11 cellular contexts compared by ENCODE assay signal in genomic region chr1:116825735-116826438, GRCh38.
DNase-seq lines count a peak whose midpoint lies in the region; ATAC-seq and TF ChIP-seq lines count a peak whose summit lies in the region.
"Had no signal": no experiment of that assay in that cellular context is flagged by ENCODE, and none has a peak within 500 bp of the region (broad histone marks: within the 10 kb centered on the region; RNA-seq: fewer than 3 reads in every experiment).

No MANE protein-coding gene starts in this region.

- H3K79me2 ChIP-seq in neural cell (replicated peaks; ENCODE audit: insufficient read depth, low read length) (no peaks in the 10 kb centered on the region), OCI-LY7 (ENCODE audit: insufficient read depth, low read depth, low read length) (no peaks in the 10 kb centered on the region)

- DNase-seq in Daoy (ENCODE audit: low read depth) (peak; percentile 43), NCI-H1694 treated with DMSO at 0.1 percent for 48 hours (lab: John Stamatoyannopoulos, UW) (peak; percentile 99), OCI-LY7 (ENCODE audit: low spot score) (no peak), cortex of kidney (lab: John Stamatoyannopoulos, UW) (no peak)
- DNase-seq: activated CD4-positive, alpha-beta T cell treated with anti-CD3 and anti-CD28 coated beads, Interleukin-2, amount 50 U/mL, for 1 hour; effector memory CD8-positive, alpha-beta T cell had no signal

- H3K36me3 Mint-ChIP-seq in activated T-helper 17 cell treated with anti-CD3 and anti-CD28 coated beads, Interleukin-2, amount 50 U/mL, for 72 hours (ENCODE audit: low read depth) = peaks cover 7% of the 10 kb centered on the region

- H3K4me2 ChIP-seq in neural cell (ENCODE audit: low read length) (no peak overlapping the region), OCI-LY7 (ENCODE audit: low read length) (no peak overlapping the region)

- no TSS peak for BruUV-seq in OCI-LY7 (replicated peaks; lab: Mats Ljungman, UMichigan)

- CTCF ChIA-PET in OCI-LY7 (lab: Charles Lee; ENCODE audit: unreplicated experiment) = no interaction called here

- no peaks in the 10 kb centered on the region for H3F3A ChIP-seq in neural cell (ENCODE audit: insufficient read depth, low read length, poor library complexity, severe bottlenecking)

- H3K9me2 ChIP-seq in neural cell (ENCODE audit: insufficient read depth, low read length) (no peaks in the 10 kb centered on the region), OCI-LY7 (ENCODE audit: insufficient read depth, low read length) (no peaks in the 10 kb centered on the region)

- TF ChIP-seq CTCF in neural cell (IDR thresholded peaks at IDR 0.05; ENCODE audit: poor library complexity, severe bottlenecking) (no peak), OCI-LY7 (conservative IDR thresholded peaks at IDR 0.05; ENCODE audit: low read length) (no peak)

- H2AFZ ChIP-seq in neural cell (ENCODE audit: low read depth, low read length) = peak overlapping the region; percentile 51
- no peak overlapping the region for H2AFZ ChIP-seq in OCI-LY7 (ENCODE audit: low read length)

- no peaks in the 10 kb centered on the region for H3K36me3 ChIP-seq in neural cell (ENCODE audit: insufficient read depth, low read length)
- no peaks in the 10 kb centered on the region for H3K36me3 ChIP-seq in OCI-LY7 (ENCODE audit: insufficient read depth, low read length)

- ATAC-seq in activated T-helper 17 cell treated with anti-CD3 and anti-CD28 coated beads, Interleukin-2, amount 50 U/mL, for 72 hours (replicated peaks) = no peak
- ATAC-seq in GM18517 (IDR thresholded peaks at IDR 0.05; ENCODE audit: unreplicated experiment) = no peak
- ATAC-seq in HG02642 (IDR thresholded peaks at IDR 0.05; ENCODE audit: poor library complexity, unreplicated experiment) = no peak
- ATAC-seq: effector memory CD8-positive, alpha-beta T cell; HCT116 had no signal

- peaks cover 4% of the 10 kb centered on the region for H3K9me3 Mint-ChIP-seq in activated T-helper 17 cell treated with anti-CD3 and anti-CD28 coated beads, Interleukin-2, amount 50 U/mL, for 72 hours

- H4K20me1 ChIP-seq in neural cell (ENCODE audit: insufficient read depth) = no peaks in the 10 kb centered on the region
- no peaks in the 10 kb centered on the region for H4K20me1 ChIP-seq in OCI-LY7 (ENCODE audit: insufficient read depth, low read length)

- H3K27me3 ChIP-seq in neural cell (ENCODE audit: insufficient read depth, low read depth, low read length) = no peaks in the 10 kb centered on the region

- H3K27ac ChIP-seq in neural cell (ENCODE audit: low read length) (peak overlapping the region; percentile 78), OCI-LY7 (ENCODE audit: low read depth, low read length, poor library complexity, severe bottlenecking) (no peak overlapping the region)

- H3K27me3 Mint-ChIP-seq in activated T-helper 17 cell treated with anti-CD3 and anti-CD28 coated beads, Interleukin-2, amount 50 U/mL, for 72 hours = no peaks in the 10 kb centered on the region
- H3K27me3 Mint-ChIP-seq: effector memory CD8-positive, alpha-beta T cell had no signal

- intact Hi-C loops in OCI-LY7 (cut with micrococcal nuclease; ENCODE audit: unreplicated experiment) = no loop called here

- POLR2A ChIA-PET in OCI-LY7 (lab: Charles Lee) = no interaction called here

- peaks cover 43% of the 10 kb centered on the region for H3K4me1 Mint-ChIP-seq in activated T-helper 17 cell treated with anti-CD3 and anti-CD28 coated beads, Interleukin-2, amount 50 U/mL, for 72 hours

- H3K4me3 ChIP-seq in neural cell (ENCODE audit: low read length) (no peak overlapping the region), OCI-LY7 (ENCODE audit: low read depth, low read length, poor library complexity, severe bottlenecking) (no peak overlapping the region)

- H3K9me3 ChIP-seq in neural cell (ENCODE audit: low read length) (no peaks in the 10 kb centered on the region), OCI-LY7 (ENCODE audit: low read length) (no peaks in the 10 kb centered on the region)

- peak overlapping the region; percentile 47 for H3K9ac ChIP-seq in neural cell (ENCODE audit: low read length)

- peak overlapping the region; percentile 93 for H3K27ac Mint-ChIP-seq in activated T-helper 17 cell treated with anti-CD3 and anti-CD28 coated beads, Interleukin-2, amount 50 U/mL, for 72 hours

- H3K4me1 ChIP-seq in OCI-LY7 (ENCODE audit: insufficient read depth, low read length, poor library complexity, severe bottlenecking) = no peaks in the 10 kb centered on the region

- TF ChIP-seq EP300 in neural cell (conservative IDR thresholded peaks at IDR 0.05; ENCODE audit: poor library complexity, severe bottlenecking) = no peak

- H3K4me3 Mint-ChIP-seq in activated T-helper 17 cell treated with anti-CD3 and anti-CD28 coated beads, Interleukin-2, amount 50 U/mL, for 72 hours = peak overlapping the region; percentile 86
- H3K4me3 Mint-ChIP-seq: effector memory CD8-positive, alpha-beta T cell had no signal

- TF ChIP-seq RAD21 in neural cell (conservative IDR thresholded peaks at IDR 0.05) = no peak

TF ChIP-seq in neural cell, 6 proteins besides CTCF, POLR2A, EP300 and RAD21:
- TF ChIP-seq TAF1 (IDR thresholded peaks at IDR 0.05; ENCODE audit: low read depth) (no peak), POLR2AphosphoS5 (IDR thresholded peaks at IDR 0.05) (no peak), SMC3 (conservative IDR thresholded peaks at IDR 0.05; ENCODE audit: poor library complexity) (no peak), EZH2 (IDR thresholded peaks at IDR 0.05; ENCODE audit: borderline replicate concordance, insufficient read depth, low read length, poor library complexity, severe bottlenecking) (no peak), MXI1 (conservative IDR thresholded peaks at IDR 0.05; ENCODE audit: poor library complexity, severe bottlenecking) (no peak)
- TF ChIP-seq, protein P1, sequence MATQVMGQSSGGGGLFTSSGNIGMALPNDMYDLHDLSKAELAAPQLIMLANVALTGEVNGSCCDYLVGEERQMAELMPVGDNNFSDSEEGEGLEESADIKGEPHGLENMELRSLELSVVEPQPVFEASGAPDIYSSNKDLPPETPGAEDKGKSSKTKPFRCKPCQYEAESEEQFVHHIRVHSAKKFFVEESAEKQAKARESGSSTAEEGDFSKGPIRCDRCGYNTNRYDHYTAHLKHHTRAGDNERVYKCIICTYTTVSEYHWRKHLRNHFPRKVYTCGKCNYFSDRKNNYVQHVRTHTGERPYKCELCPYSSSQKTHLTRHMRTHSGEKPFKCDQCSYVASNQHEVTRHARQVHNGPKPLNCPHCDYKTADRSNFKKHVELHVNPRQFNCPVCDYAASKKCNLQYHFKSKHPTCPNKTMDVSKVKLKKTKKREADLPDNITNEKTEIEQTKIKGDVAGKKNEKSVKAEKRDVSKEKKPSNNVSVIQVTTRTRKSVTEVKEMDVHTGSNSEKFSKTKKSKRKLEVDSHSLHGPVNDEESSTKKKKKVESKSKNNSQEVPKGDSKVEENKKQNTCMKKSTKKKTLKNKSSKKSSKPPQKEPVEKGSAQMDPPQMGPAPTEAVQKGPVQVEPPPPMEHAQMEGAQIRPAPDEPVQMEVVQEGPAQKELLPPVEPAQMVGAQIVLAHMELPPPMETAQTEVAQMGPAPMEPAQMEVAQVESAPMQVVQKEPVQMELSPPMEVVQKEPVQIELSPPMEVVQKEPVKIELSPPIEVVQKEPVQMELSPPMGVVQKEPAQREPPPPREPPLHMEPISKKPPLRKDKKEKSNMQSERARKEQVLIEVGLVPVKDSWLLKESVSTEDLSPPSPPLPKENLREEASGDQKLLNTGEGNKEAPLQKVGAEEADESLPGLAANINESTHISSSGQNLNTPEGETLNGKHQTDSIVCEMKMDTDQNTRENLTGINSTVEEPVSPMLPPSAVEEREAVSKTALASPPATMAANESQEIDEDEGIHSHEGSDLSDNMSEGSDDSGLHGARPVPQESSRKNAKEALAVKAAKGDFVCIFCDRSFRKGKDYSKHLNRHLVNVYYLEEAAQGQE (IDR thresholded peaks at IDR 0.05; ENCODE audit: borderline replicate concordance) = no peak

Comparison
In these comparisons a context has a peak if more than half of its experiments do, and no peak if none do; other contexts are left out.
1. DNase-seq: peak in Daoy (single experiment) and NCI-H1694 treated with DMSO at 0.1 percent for 48 hours (single experiment); none in OCI-LY7 (single experiment) and cortex of kidney (single experiment).